Comparison of ENCODE assay signal across 15 cellular contexts in the genomic region with DNA sequence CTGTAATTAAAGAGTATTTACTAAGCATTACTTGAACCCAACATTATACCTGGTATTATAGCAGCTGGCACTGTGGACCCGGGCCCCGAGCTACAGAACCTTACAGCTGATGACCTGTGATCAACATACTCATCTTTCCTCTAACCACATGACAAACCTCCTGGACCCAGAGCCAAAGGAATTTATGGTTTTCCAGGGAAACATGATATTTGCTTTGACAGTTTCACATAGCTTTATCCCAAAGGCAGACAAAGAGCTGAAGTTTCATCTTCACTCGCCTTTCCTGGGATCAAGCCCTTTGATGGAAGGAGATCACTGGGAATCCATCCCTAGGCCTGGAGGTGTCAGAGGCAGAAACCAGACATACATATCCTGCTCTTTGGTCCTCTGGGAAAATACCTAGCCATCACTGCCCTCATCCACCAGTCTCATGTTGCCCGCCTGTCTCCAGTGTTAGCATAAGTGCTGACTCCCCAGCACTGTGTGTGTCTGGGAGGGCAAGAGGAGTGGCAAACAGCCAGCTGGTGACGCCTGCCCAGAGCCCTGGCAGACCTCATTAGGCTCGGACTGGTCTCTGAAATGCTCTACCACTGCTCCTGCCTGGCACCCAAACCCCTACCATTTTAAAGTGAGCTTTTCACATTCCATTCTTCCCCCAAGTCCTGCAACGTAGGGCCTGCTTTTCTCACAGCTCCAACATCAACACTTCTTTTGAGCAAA.
A peak's percentile ranks its signal among the peaks of the same experiment; 100 is the strongest.
DNase-seq lines count a peak whose midpoint lies in the region; ATAC-seq, FAIRE-seq and TF ChIP-seq lines count a peak whose summit lies in the region.
"Had no signal": no experiment of that assay in that cellular context is flagged by ENCODE, and none has a peak within 500 bp of the region (broad histone marks: within the 10 kb centered on the region; RNA-seq: fewer than 3 reads in every experiment).

No MANE protein-coding gene starts in this region.

- intact Hi-C loops in K562 (cut with micrococcal nuclease) (loop anchor here (5.0 to 10.0 kb wide), 3 partner anchors 89 to 142 kb away; a partner anchor contains a TSS), stomach (cut with DNase I; ENCODE audit: low total_unique reads) (no loop called here)

- TF ChIP-seq EP300 in K562 (IDR thresholded peaks at IDR 0.05; ENCODE audit: low read length) (no peak), stomach (IDR thresholded peaks at IDR 0.05) (no peak)

- FAIRE-seq in HTR-8/SVneo (lab: Jason Lieb, UNC) (peak; percentile 54), K562 (lab: Jason Lieb, UNC) (no peak)
- FAIRE-seq: GM18507 had no signal

- H3K4me3 ChIP-seq in K562 (no peak overlapping the region), stomach (no peak overlapping the region)
- H3K4me3 ChIP-seq: neural progenitor cell had no signal

- no peaks in the 10 kb centered on the region; a peak in 1 of 5 replicates for H3K27me3 ChIP-seq in K562 (ENCODE audit: control insufficient read depth in 2 of 2, insufficient read depth in 2 of 2, low read length in 2 of 2)
- peaks cover 0 to 19% (median 8%) of the 10 kb centered on the region in 3 donors for H3K27me3 ChIP-seq in stomach

- in situ Hi-C loops in K562 (cut with MboI): loop anchor here (25.0 kb wide), 1 partner anchor 644 kb away; no protein-coding TSS in a partner anchor

- peaks cover 20 to 32% of the 10 kb centered on the region in 2 experiments for H3K4me1 ChIP-seq in K562 (replicated peaks in 1 of 2; ENCODE audit: control insufficient read depth in 2 of 2, insufficient read depth in 2 of 2, low read length in 2 of 2)
- peaks cover 7 to 26% (median 16%) of the 10 kb centered on the region in 4 donors for H3K4me1 ChIP-seq in stomach

- POLR2A ChIA-PET in K562 (lab: Yijun Ruan, JAX): interaction anchor here (0.7 to 1.1 kb wide), 2 partner anchors 104 to 165 kb away, joined by 3 read pairs; no protein-coding TSS in a partner anchor

- H3K9me3 ChIP-seq in K562 (replicated peaks; ENCODE audit: control insufficient read depth, insufficient read depth, low read depth, low read length): no peaks in the 10 kb centered on the region
- H3K9me3 ChIP-seq in stomach: no peaks in the 10 kb centered on the region

- no peak for DNase-seq in HTR-8/SVneo (ENCODE audit: insufficient read length, low spot score)
- DNase-seq in K562 (ENCODE audit: extremely low read depth in 1 of 4, low spot score in 3 of 4): no peak
- peak; percentile 77 for DNase-seq in kidney tubule cell (ENCODE audit: low spot score)
- peak; percentile 55 for DNase-seq in stomach
- DNase-seq in stimulated activated CD8-positive, alpha-beta memory T cell treated with anti-CD3 and anti-CD28 coated beads, Interleukin-4, amount 100 ng/mL, for 48 hours: no peak
- DNase-seq: AML-193; effector memory CD8-positive, alpha-beta T cell; HFFc6; NCI-H187 treated with DMSO at 0.1 percent for 48 hours; NK-92 treated with Interleukin-12 subunit alpha and Interleukin-12 subunit beta, amount 100 ng/mL, for 24 hours had no signal

- peak overlapping the region; percentile 67; the same call in 1 of the 2 replicates for H2AFZ ChIP-seq in K562 (ENCODE audit: low read depth, low read length)
- H2AFZ ChIP-seq: neural progenitor cell had no signal

- no peaks in the 10 kb centered on the region for H3K9me1 ChIP-seq in K562 (ENCODE audit: control insufficient read depth, insufficient read depth, low read length)

- no peak for TF ChIP-seq CTCF in K562 (IDR thresholded peaks at IDR 0.05 in 2 of 3, conservative IDR thresholded peaks at IDR 0.05 in 1 of 3; ENCODE audit: insufficient read depth in 2 of 3, low read depth in 1 of 3, low read length in 3 of 3)
- TF ChIP-seq CTCF in stomach (IDR thresholded peaks at IDR 0.05): no peak

- H3K27ac ChIP-seq in K562 (ENCODE audit: extremely low read depth, low read depth, low read length): no peak overlapping the region
- H3K27ac ChIP-seq in stomach: peak overlapping the region in 1 of 5 donors; percentile 5
- H3K27ac ChIP-seq: neural progenitor cell had no signal

- CTCF ChIA-PET in K562 (lab: Yijun Ruan, JAX; ENCODE audit: low intra/inter-chr PET ratio): no interaction called here

- TF ChIP-seq POLR2A in K562 (conservative IDR thresholded peaks at IDR 0.05) (no peak), stomach (IDR thresholded peaks at IDR 0.05) (no peak)

- H3K4me2 ChIP-seq in K562 (ENCODE audit: insufficient read depth, low read length): no peak overlapping the region
- H3K4me2 ChIP-seq: neural progenitor cell had no signal

- H3K79me2 ChIP-seq in K562 (ENCODE audit: control insufficient read depth, insufficient read depth, low read length): no peaks in the 10 kb centered on the region

- H4K20me1 ChIP-seq in K562 (replicated peaks; ENCODE audit: control insufficient read depth, insufficient read depth, low read length): no peaks in the 10 kb centered on the region

- BruUV-seq in K562 (replicated peaks; lab: Mats Ljungman, UMichigan): no TSS peak

- H3K36me3 ChIP-seq in K562 (ENCODE audit: control insufficient read depth, insufficient read depth, low read length): no peaks in the 10 kb centered on the region
- H3K36me3 ChIP-seq in stomach: no peaks in the 10 kb centered on the region
- H3K36me3 ChIP-seq: neural progenitor cell had no signal

- 56% methylated on average over 7 of the region's 7 CpGs for WGBS in K562 (ENCODE audit: insufficient coverage, low coverage, missing lambda C conversion rate)
- WGBS in stomach, 5 donors: 58 to 74% (median 66%) methylated on average over 7 of the region's 7 CpGs

- ATAC-seq in K562 (no peak), GM18873 (IDR thresholded peaks at IDR 0.05; ENCODE audit: low FRiP score, unreplicated experiment) (no peak), GM21717 (IDR thresholded peaks at IDR 0.05; ENCODE audit: unreplicated experiment) (no peak), GM21723 (IDR thresholded peaks at IDR 0.05; ENCODE audit: unreplicated experiment) (no peak)
- ATAC-seq: effector memory CD8-positive, alpha-beta T cell had no signal

- no peak for TF ChIP-seq RAD21 in K562 (CRISPR knock-in tag; conservative IDR thresholded peaks at IDR 0.05 in 1 of 2, IDR thresholded peaks at IDR 0.05 in 1 of 2)

- H3K9ac ChIP-seq in K562 (ENCODE audit: insufficient read depth in 1 of 2, low read depth in 2 of 2, low read length in 2 of 2): no peak overlapping the region
- H3K9ac ChIP-seq: neural progenitor cell had no signal

TF ChIP-seq in K562, 482 proteins besides CTCF, POLR2A, EP300 and RAD21:
- no peak for TF ChIP-seq BACH1 (tag; IDR thresholded peaks at IDR 0.05)
- TF ChIP-seq, protein P1, sequence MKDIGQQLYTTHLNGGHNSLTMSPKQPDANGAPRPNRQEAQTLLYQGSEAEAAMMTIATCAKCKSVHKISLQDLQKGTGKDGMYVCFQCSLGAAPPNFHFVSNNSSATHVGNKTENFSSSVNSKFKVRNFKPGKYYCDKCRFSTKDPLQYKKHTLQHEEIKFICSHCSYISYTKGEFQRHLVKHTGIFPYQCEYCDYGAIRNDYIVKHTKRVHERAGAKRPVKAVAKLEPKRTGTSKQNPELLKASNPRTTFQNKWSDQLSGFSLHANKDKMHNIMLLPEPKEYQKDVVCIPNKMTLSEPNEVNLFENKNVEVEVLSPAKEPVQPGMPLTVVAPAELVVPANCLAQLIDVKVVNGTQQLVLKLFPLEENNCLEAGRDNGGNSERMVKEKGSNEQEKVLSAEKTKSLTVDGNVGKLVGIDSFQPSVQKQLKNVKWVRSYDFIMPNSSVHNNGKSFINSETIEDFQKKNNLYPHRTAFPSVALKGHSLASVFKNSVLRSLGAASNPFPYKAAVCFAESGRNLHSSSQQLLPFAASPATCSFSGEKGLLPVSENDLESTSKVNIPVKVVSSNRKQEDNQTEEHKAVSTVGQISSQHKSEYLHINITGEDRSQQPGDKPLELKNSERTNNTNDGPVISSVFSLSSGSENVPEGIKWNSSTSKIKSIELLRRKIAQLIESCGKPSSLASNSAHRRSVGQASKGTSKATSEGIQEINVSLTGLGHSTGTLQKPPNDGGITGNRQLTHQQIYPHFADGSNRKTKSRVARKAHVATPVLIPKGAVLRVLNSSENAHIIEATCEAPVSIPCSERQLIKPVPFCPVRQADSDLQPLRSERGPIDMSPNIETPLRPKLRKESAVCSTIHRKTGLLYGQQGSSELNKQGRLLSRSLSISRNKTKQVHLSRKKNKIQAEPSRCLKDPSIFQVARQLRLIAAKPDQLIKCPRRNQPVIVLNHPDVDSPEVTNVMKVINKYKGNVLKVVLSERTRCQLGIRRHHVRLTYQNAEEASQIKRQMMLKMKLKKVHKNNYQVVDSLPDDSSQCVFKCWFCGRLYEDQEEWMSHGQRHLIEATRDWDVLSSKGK (CRISPR knock-in tag; IDR thresholded peaks at IDR 0.05): no peak
- TF ChIP-seq, protein P2, sequence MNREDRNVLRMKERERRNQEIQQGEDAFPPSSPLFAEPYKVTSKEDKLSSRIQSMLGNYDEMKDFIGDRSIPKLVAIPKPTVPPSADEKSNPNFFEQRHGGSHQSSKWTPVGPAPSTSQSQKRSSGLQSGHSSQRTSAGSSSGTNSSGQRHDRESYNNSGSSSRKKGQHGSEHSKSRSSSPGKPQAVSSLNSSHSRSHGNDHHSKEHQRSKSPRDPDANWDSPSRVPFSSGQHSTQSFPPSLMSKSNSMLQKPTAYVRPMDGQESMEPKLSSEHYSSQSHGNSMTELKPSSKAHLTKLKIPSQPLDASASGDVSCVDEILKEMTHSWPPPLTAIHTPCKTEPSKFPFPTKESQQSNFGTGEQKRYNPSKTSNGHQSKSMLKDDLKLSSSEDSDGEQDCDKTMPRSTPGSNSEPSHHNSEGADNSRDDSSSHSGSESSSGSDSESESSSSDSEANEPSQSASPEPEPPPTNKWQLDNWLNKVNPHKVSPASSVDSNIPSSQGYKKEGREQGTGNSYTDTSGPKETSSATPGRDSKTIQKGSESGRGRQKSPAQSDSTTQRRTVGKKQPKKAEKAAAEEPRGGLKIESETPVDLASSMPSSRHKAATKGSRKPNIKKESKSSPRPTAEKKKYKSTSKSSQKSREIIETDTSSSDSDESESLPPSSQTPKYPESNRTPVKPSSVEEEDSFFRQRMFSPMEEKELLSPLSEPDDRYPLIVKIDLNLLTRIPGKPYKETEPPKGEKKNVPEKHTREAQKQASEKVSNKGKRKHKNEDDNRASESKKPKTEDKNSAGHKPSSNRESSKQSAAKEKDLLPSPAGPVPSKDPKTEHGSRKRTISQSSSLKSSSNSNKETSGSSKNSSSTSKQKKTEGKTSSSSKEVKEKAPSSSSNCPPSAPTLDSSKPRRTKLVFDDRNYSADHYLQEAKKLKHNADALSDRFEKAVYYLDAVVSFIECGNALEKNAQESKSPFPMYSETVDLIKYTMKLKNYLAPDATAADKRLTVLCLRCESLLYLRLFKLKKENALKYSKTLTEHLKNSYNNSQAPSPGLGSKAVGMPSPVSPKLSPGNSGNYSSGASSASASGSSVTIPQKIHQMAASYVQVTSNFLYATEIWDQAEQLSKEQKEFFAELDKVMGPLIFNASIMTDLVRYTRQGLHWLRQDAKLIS (CRISPR knock-in tag; IDR thresholded peaks at IDR 0.05): no peak
- TF ChIP-seq KLF16 (IDR thresholded peaks at IDR 0.05): no peak

Comparison
In these comparisons a context has a peak if more than half of its experiments do, and no peak if none do; other contexts are left out.
1. DNase-seq: peak in kidney tubule cell (single experiment) and stomach (single experiment); none in HTR-8/SVneo (single experiment), K562 (0 of 4) and stimulated activated CD8-positive, alpha-beta memory T cell treated with anti-CD3 and anti-CD28 coated beads, Interleukin-4, amount 100 ng/mL, for 48 hours (single experiment).